ENCODE assay signal across 18 cellular contexts in genomic region chr4:38241541-38241940, GRCh38.
DNase-seq lines count a peak whose midpoint lies in the region; ATAC-seq and TF ChIP-seq lines count a peak whose summit lies in the region.
"Had no signal": no experiment of that assay in that cellular context is flagged by ENCODE, and none has a peak within 500 bp of the region (broad histone marks: within the 10 kb centered on the region; RNA-seq: fewer than 3 reads in every experiment).

No MANE protein-coding gene starts in this region.

- POLR2A ChIA-PET in RWPE1 (lab: Yijun Ruan, JAX; ENCODE audit: low non-redundant PET) = no interaction called here

- peak; percentile 21 for DNase-seq in EH (ENCODE audit: low read depth)
- DNase-seq in RWPE1 (ENCODE audit: low spot score) = no peak
- peak; percentile 29 for DNase-seq in renal cortical epithelial cell (ENCODE audit: low read depth)
- no peak for DNase-seq in occipital lobe (lab: John Stamatoyannopoulos, UW)
- no peak for DNase-seq in HCEC 1CT
- DNase-seq: C1 segment of cervical spinal cord, DMS153, KG1, MM.1S, NCI-H1105, NCI-H1694, NCI-H2227 treated with DMSO at 0.1 percent for 48 hours, NCI-H524, SHP77 had no signal

- peak overlapping the region; percentile 61 for H3K27ac ChIP-seq in RWPE1

- ATAC-seq in esophagus mucosa (peak; percentile 65), HG03432 (IDR thresholded peaks at IDR 0.05; ENCODE audit: unreplicated experiment) (no peak)
- ATAC-seq: Panc1, SK-N-SH treated with all-trans-retinoic acid at 6 μM for 48 hours had no signal

- CTCF ChIA-PET in RWPE1 (lab: Yijun Ruan, JAX) = no interaction called here

- no peak for TF ChIP-seq CTCF in RWPE1 (conservative IDR thresholded peaks at IDR 0.05; ENCODE audit: low read depth)

Comparison
In these comparisons a context has a peak if more than half of its experiments do, and no peak if none do; other contexts are left out.
1. DNase-seq: peak in EH (single experiment) and renal cortical epithelial cell (single experiment); none in RWPE1 (single experiment), occipital lobe (single experiment) and HCEC 1CT (single experiment).